ENCODE assay signal across 15 cellular contexts in genomic region chr6:154989457-154989856, GRCh38.
"Had no signal": no experiment of that assay in that cellular context is flagged by ENCODE, and none has a peak within 500 bp of the region (broad histone marks: within the 10 kb centered on the region; RNA-seq: fewer than 3 reads in every experiment).

No MANE protein-coding gene starts in this region.

- H3K4me3 ChIP-seq: esophagus muscularis mucosa, gastroesophageal sphincter, hepatocyte, pancreas, smooth muscle cell had no signal

- H3K9me3 ChIP-seq: esophagus muscularis mucosa, gastroesophageal sphincter, pancreas had no signal

- H3K27ac ChIP-seq: epithelial cell of prostate, esophagus muscularis mucosa, gastroesophageal sphincter, hepatocyte, pancreas had no signal

- H3K27me3 ChIP-seq: gastroesophageal sphincter, hepatocyte, pancreas had no signal

- DNase-seq: effector memory CD4-positive, alpha-beta T cell; foreskin fibroblast; kidney glomerular epithelial cell; mammary epithelial cell; occipital lobe; pancreas; right cardiac atrium; stimulated activated CD4-positive, alpha-beta T cell treated with anti-CD3 and anti-CD28 coated beads, Interleukin-2, amount 100 ng/mL, for 48 hours; stimulated activated naive CD4-positive, alpha-beta T cell treated with Interleukin-2 at 50 U/mL for 16 hours had no signal

- H3K4me1 ChIP-seq: esophagus muscularis mucosa, gastroesophageal sphincter had no signal

- ATAC-seq: gastroesophageal sphincter; natural killer cell treated with Interleukin-12 subunit alpha and Interleukin-12 subunit beta and Interleukin-15 and Interleukin-18, amount 100 ng/mL, for 72 hours; pancreas; right cardiac atrium had no signal

- H3K36me3 ChIP-seq: pancreas had no signal
